18 cellular contexts compared by ENCODE assay signal in genomic region chr9:36170531-36170930, GRCh38. TPM values are rescaled to one million over a fixed set of nuclear protein-coding genes. Genes with fewer than 3 reads are reported as not detected.
A peak's percentile ranks its signal among the peaks of the same experiment; 100 is the strongest.
DNase-seq lines count a peak whose midpoint lies in the region; ATAC-seq and TF ChIP-seq lines count a peak whose summit lies in the region.
"Had no signal": no experiment of that assay in that cellular context is flagged by ENCODE, and none has a peak within 500 bp of the region (broad histone marks: within the 10 kb centered on the region; RNA-seq: fewer than 3 reads in every experiment).

No MANE protein-coding gene starts in this region.

- DNase-seq in IMR-90, result no peak
- peak; percentile 81 for DNase-seq in mesenteric fat pad (ENCODE audit: low spot score)
- DNase-seq in osteoblast (ENCODE audit: insufficient read length, low spot score, missing footprints), result peak; percentile 9
- no peak for DNase-seq in HK-2 (ENCODE audit: unreplicated experiment)
- DNase-seq in tibial nerve (ENCODE audit: low spot score in 2 of 2), result no peak
- DNase-seq: AML-193; Caco-2; Calu3; CD4-positive, alpha-beta T cell; CD8-positive, alpha-beta T cell; DMS79 treated with DMSO at 0.1 percent for 48 hours; GF-D8 had no signal

- no peaks in the 10 kb centered on the region for H3K9me3 ChIP-seq in IMR-90 (ENCODE audit: control insufficient read depth, insufficient read depth, low read length)
- H3K9me3 ChIP-seq in osteoblast (ENCODE audit: low read depth, low read length), result no peaks in the 10 kb centered on the region
- H3K9me3 ChIP-seq in tibial nerve, result no peaks in the 10 kb centered on the region
- H3K9me3 ChIP-seq: A549; BLaER1 treated with 17β-estradiol and CSF1 and Interleukin-3, amounts not matched to agents 10 nM and 100 nM; Caco-2 had no signal

- 0 out of 2 replicates have a peak overlapping the region, but pooled peaks have one; percentile 38 for H2AK5ac ChIP-seq in IMR-90 (ENCODE audit: low read depth, low read length)

- no peak overlapping the region for H4K5ac ChIP-seq in IMR-90 (ENCODE audit: low read depth, low read length)

- H3K14ac ChIP-seq in IMR-90 (replicated peaks; ENCODE audit: low read depth, low read length), result no peak overlapping the region

- no peak for TF ChIP-seq RAD21 in IMR-90 (IDR thresholded peaks at IDR 0.05; ENCODE audit: low read length)

- in situ Hi-C loops in IMR-90 (cut with MboI; ENCODE audit: low sequenced_read_pairs), result loop anchor here (10.0 kb wide), 1 partner anchor 206 kb away; no protein-coding TSS in a partner anchor

- intact Hi-C loops in IMR-90 (cut with micrococcal nuclease), result no loop called here

- H4K20me1 ChIP-seq in IMR-90 (ENCODE audit: insufficient read depth, low read length), result no peaks in the 10 kb centered on the region
- no peaks in the 10 kb centered on the region for H4K20me1 ChIP-seq in osteoblast (ENCODE audit: insufficient read depth, low read length)
- H4K20me1 ChIP-seq: BLaER1 treated with 17β-estradiol and CSF1 and Interleukin-3, amounts not matched to agents 10 nM and 100 nM had no signal

- no TSS peak for BruUV-seq in IMR-90 (replicated peaks; lab: Mats Ljungman, UMichigan)

- H3K4me1 ChIP-seq in IMR-90 (ENCODE audit: control insufficient read depth, insufficient read depth, low read length) (peaks cover 5% of the 10 kb centered on the region), osteoblast (ENCODE audit: insufficient read depth, low read length) (peaks cover 4% of the 10 kb centered on the region), tibial nerve (peaks cover 0 to 16% (median 0%) of the 10 kb centered on the region in 4 donors)
- H3K4me1 ChIP-seq: Caco-2 had no signal

- no peak overlapping the region for H4K91ac ChIP-seq in IMR-90 (ENCODE audit: insufficient read depth, low read depth, low read length)

- no peak overlapping the region for H2AK9ac ChIP-seq in IMR-90 (replicated peaks; ENCODE audit: low read depth, low read length, poor library complexity)

- H3K4me2 ChIP-seq in IMR-90 (ENCODE audit: low read depth, low read length), result no peak overlapping the region
- no peak overlapping the region for H3K4me2 ChIP-seq in osteoblast (ENCODE audit: insufficient read depth, low read length)
- H3K4me2 ChIP-seq: A549; BLaER1 treated with 17β-estradiol and CSF1 and Interleukin-3, amounts not matched to agents 10 nM and 100 nM had no signal

- H3K4me3 ChIP-seq in IMR-90 (ENCODE audit: insufficient read depth, low read depth, low read length) (no peak overlapping the region), osteoblast (ENCODE audit: insufficient read depth, low read length) (no peak overlapping the region), tibial nerve (no peak overlapping the region)
- H3K4me3 ChIP-seq: A549; BLaER1 treated with 17β-estradiol and CSF1 and Interleukin-3, amounts not matched to agents 10 nM and 100 nM had no signal

- ATAC-seq in IMR-90 (ENCODE audit: low read depth), result no peak
- ATAC-seq in GM21529 (IDR thresholded peaks at IDR 0.05; ENCODE audit: unreplicated experiment), result no peak
- ATAC-seq: A549; CD8-positive, alpha-beta T cell had no signal

- dilution Hi-C loops in IMR-90 (cut with HindIII; ENCODE audit: low sequenced_read_pairs, unreplicated experiment), result no loop called here

- no peak overlapping the region for H3K18ac ChIP-seq in IMR-90 (ENCODE audit: low read depth, low read length)

- no peak overlapping the region for H3K27ac ChIP-seq in IMR-90 (ENCODE audit: insufficient read depth, low read length)
- no peak overlapping the region for H3K27ac ChIP-seq in osteoblast (ENCODE audit: low read depth, low read length)
- H3K27ac ChIP-seq in tibial nerve, result no peak overlapping the region
- H3K27ac ChIP-seq: 22Rv1; A549; BLaER1 treated with 17β-estradiol and CSF1 and Interleukin-3, amounts not matched to agents 10 nM and 100 nM; C4-2B had no signal

- TF ChIP-seq EP300 in tibial nerve (IDR thresholded peaks at IDR 0.05), result no peak

- H2BK20ac ChIP-seq in IMR-90 (ENCODE audit: low read depth, low read length), result no peak overlapping the region

- 100% methylated on average over 9 of the region's 13 CpGs; no CpG with 5 or more reads in 1 of the 2 experiments for WGBS in IMR-90 (ENCODE audit: extremely low coverage in 2 of 2, insufficient read length in 1 of 2), 2 experiments
- WGBS in tibial nerve, 2 donors, result 95 to 96% methylated on average over 11 to 12 of the region's 13 CpGs

- H2BK15ac ChIP-seq in IMR-90 (ENCODE audit: low read depth, low read length), result no peak overlapping the region

- no peak overlapping the region for H2BK120ac ChIP-seq in IMR-90 (ENCODE audit: low read depth, low read length)

- H3K23ac ChIP-seq in IMR-90 (ENCODE audit: low read depth, low read length), result no peak overlapping the region

- TF ChIP-seq CTCF in IMR-90 (conservative IDR thresholded peaks at IDR 0.05; ENCODE audit: low read depth, low read length) (no peak), osteoblast (IDR thresholded peaks at IDR 0.05; ENCODE audit: extremely low read depth, low read depth, low read length) (no peak), tibial nerve (IDR thresholded peaks at IDR 0.05) (no peak)

- TF ChIP-seq POLR2A in IMR-90 (IDR thresholded peaks at IDR 0.05; ENCODE audit: low read depth, low read length), result no peak
- no peak for TF ChIP-seq POLR2A in tibial nerve (IDR thresholded peaks at IDR 0.05)

- H2AFZ ChIP-seq in IMR-90 (replicated peaks; ENCODE audit: low read length, poor library complexity) (no peak overlapping the region), osteoblast (ENCODE audit: low read length) (no peak overlapping the region)

- H3K36me3 ChIP-seq in IMR-90 (ENCODE audit: control insufficient read depth, insufficient read depth, low read length), result no peaks in the 10 kb centered on the region
- no peaks in the 10 kb centered on the region for H3K36me3 ChIP-seq in osteoblast (ENCODE audit: insufficient read depth, low read length)
- H3K36me3 ChIP-seq in tibial nerve, result no peaks in the 10 kb centered on the region
- H3K36me3 ChIP-seq: BLaER1 treated with 17β-estradiol and CSF1 and Interleukin-3, amounts not matched to agents 10 nM and 100 nM had no signal

- H3K9me1 ChIP-seq in IMR-90 (ENCODE audit: insufficient read depth, low read length), result no peaks in the 10 kb centered on the region

- no peaks in the 10 kb centered on the region; the same call in 1 of the 2 replicates for H3K27me3 ChIP-seq in IMR-90 (ENCODE audit: control insufficient read depth, insufficient read depth, low read length)
- no peaks in the 10 kb centered on the region for H3K27me3 ChIP-seq in osteoblast (ENCODE audit: insufficient read depth, low read length)
- H3K27me3 ChIP-seq in tibial nerve, result peaks cover 0 to 2% of the 10 kb centered on the region in 2 donors
- H3K27me3 ChIP-seq: BLaER1 treated with 17β-estradiol and CSF1 and Interleukin-3, amounts not matched to agents 10 nM and 100 nM had no signal

- H4K8ac ChIP-seq in IMR-90 (ENCODE audit: low read depth in 2 of 2, low read length in 2 of 2), result no peak overlapping the region

- H3K4ac ChIP-seq in IMR-90 (ENCODE audit: low read depth, low read length), result no peak overlapping the region

- POLR2A ChIA-PET in IMR-90 (lab: Charles Lee; ENCODE audit: unreplicated experiment), result no interaction called here

- H3K79me2 ChIP-seq in osteoblast (ENCODE audit: insufficient read depth, low read length), result no peaks in the 10 kb centered on the region

- no peaks in the 10 kb centered on the region for H3K79me1 ChIP-seq in IMR-90 (ENCODE audit: low read depth in 1 of 2, low read length in 2 of 2)

- no peak overlapping the region for H3K56ac ChIP-seq in IMR-90 (ENCODE audit: extremely low read depth, insufficient read depth, low read length)

- H2BK5ac ChIP-seq in IMR-90 (ENCODE audit: low read depth, low read length, poor library complexity, severe bottlenecking), result no peak overlapping the region

- CTCF ChIA-PET in IMR-90 (lab: Yijun Ruan, JAX), result no interaction called here

- no peak overlapping the region for H3K9ac ChIP-seq in IMR-90 (ENCODE audit: low read depth, low read length)
- H3K9ac ChIP-seq: BLaER1 treated with 17β-estradiol and CSF1 and Interleukin-3, amounts not matched to agents 10 nM and 100 nM had no signal

TF ChIP-seq in IMR-90, 13 proteins besides CTCF, POLR2A, EP300 and RAD21 (continues in another document):
- TF ChIP-seq RCOR1 (IDR thresholded peaks at IDR 0.05; ENCODE audit: insufficient replicate concordance, low read length) (no peak), MXI1 (IDR thresholded peaks at IDR 0.05; ENCODE audit: borderline replicate concordance, low read depth, low read length) (no peak), MAFK (IDR thresholded peaks at IDR 0.05; ENCODE audit: low read depth, low read length) (no peak), CEBPB (IDR thresholded peaks at IDR 0.05; ENCODE audit: low read depth, low read length) (no peak), RFX5 (IDR thresholded peaks at IDR 0.05; ENCODE audit: low read depth, low read length) (no peak), MAZ (IDR thresholded peaks at IDR 0.05; ENCODE audit: borderline replicate concordance, low read depth, low read length) (no peak), CHD1 (IDR thresholded peaks at IDR 0.05; ENCODE audit: low read depth, low read length) (no peak), BHLHE40 (IDR thresholded peaks at IDR 0.05; ENCODE audit: low read depth, low read length) (no peak), NFE2L2 (IDR thresholded peaks at IDR 0.05; ENCODE audit: low read depth, low read length) (no peak)

RNA-seq across cellular contexts. Expression of gene CCIN, which starts 1.3 kb away (rescaled TPM):
- 1.1 TPM in 2 replicates for total RNA-seq in IMR-90 (2012; rRNA removed)
- 0.73 and 0.80 TPM in 2 replicates for polyA plus RNA-seq in IMR-90 (2012; rRNA removed)
- polyA plus RNA-seq in IMR-90 (2012; cell fraction: cytosol; rRNA removed), result 0.32 and 0.48 TPM in 2 replicates
- 0.58 and 0.65 TPM in 2 replicates for polyA plus RNA-seq in IMR-90 (2012; cell fraction: nucleus; rRNA removed; ENCODE audit: low replicate concordance)
- 0.87 TPM for total RNA-seq in mesenteric fat pad
- 1.2 and 2.2 TPM in 2 replicates for total RNA-seq in osteoblast
- not detected for total RNA-seq in tibial nerve
- total RNA-seq: B cell, Caco-2, Calu3 had no signal
- polyA plus RNA-seq: A549 had no signal

RNA-seq across cellular contexts. Expression of gene CLTA, which starts 20.2 kb away (rescaled TPM):
- total RNA-seq in IMR-90 (2012; rRNA removed), result 133 and 208 TPM in 2 replicates
- 246 and 280 TPM in 2 replicates for polyA plus RNA-seq in IMR-90 (2012; rRNA removed)
- 218 and 493 TPM in 2 replicates for polyA plus RNA-seq in IMR-90 (2012; cell fraction: cytosol; rRNA removed)
- 63.6 and 110 TPM in 2 replicates for polyA plus RNA-seq in IMR-90 (2012; cell fraction: nucleus; rRNA removed; ENCODE audit: low replicate concordance)
- total RNA-seq in mesenteric fat pad, result 190 TPM
- total RNA-seq in osteoblast, result 253 and 262 TPM in 2 replicates
- 100 to 1,000 TPM; 165 to 247 (median 223) TPM for total RNA-seq in tibial nerve

RNA-seq across cellular contexts. Expression of gene GLIPR2, which starts 34.0 kb away (rescaled TPM):
- total RNA-seq in IMR-90 (2012; rRNA removed) (35.8 and 37.8 TPM in 2 replicates), mesenteric fat pad (81.7 TPM), osteoblast (33.3 and 38.4 TPM in 2 replicates), tibial nerve (10 to 100 TPM; 18.1 to 26.4 (median 25.6) TPM)
- 42.7 and 43.3 TPM in 2 replicates for polyA plus RNA-seq in IMR-90 (2012; rRNA removed)
- 34.1 and 37.4 TPM in 2 replicates for polyA plus RNA-seq in IMR-90 (2012; cell fraction: cytosol; rRNA removed)
- 14.4 and 29.4 TPM in 2 replicates for polyA plus RNA-seq in IMR-90 (2012; cell fraction: nucleus; rRNA removed; ENCODE audit: low replicate concordance)

Comparison
In these comparisons a context has a peak if more than half of its experiments do, and no peak if none do; other contexts are left out.
1. DNase-seq: peak in mesenteric fat pad (single experiment) and osteoblast (single experiment); none in IMR-90 (single experiment), HK-2 (single experiment) and tibial nerve (0 of 2).